Comparison of ENCODE assay signal across 12 cellular contexts in genomic region chr13:99983401-99984133, GRCh38. TPM values are rescaled to one million over a fixed set of nuclear protein-coding genes. Genes with fewer than 3 reads are reported as not detected.
DNase-seq lines count a peak whose midpoint lies in the region; ATAC-seq and TF ChIP-seq lines count a peak whose summit lies in the region.
"Had no signal": no experiment of that assay in that cellular context is flagged by ENCODE, and none has a peak within 500 bp of the region (broad histone marks: within the 10 kb centered on the region; RNA-seq: fewer than 3 reads in every experiment).

No MANE protein-coding gene starts in this region.

- H3K9me3 Mint-ChIP-seq in activated T-helper 17 cell treated with anti-CD3 and anti-CD28 coated beads, Interleukin-2, amount 50 U/mL, for 72 hours = no peaks in the 10 kb centered on the region

- H3K27me3 Mint-ChIP-seq in activated T-helper 17 cell treated with anti-CD3 and anti-CD28 coated beads, Interleukin-2, amount 50 U/mL, for 72 hours = peaks cover 38% of the 10 kb centered on the region

- no peak overlapping the region for H2BK12ac ChIP-seq in mesenchymal stem cell (ENCODE audit: low read length in 2 of 2)

- H3K4me3 Mint-ChIP-seq in activated T-helper 17 cell treated with anti-CD3 and anti-CD28 coated beads, Interleukin-2, amount 50 U/mL, for 72 hours = peak overlapping the region; percentile 19

- no peak overlapping the region for H2BK15ac ChIP-seq in mesenchymal stem cell (ENCODE audit: low read depth, poor library complexity, severe bottlenecking)

- no peak overlapping the region for H3K9ac ChIP-seq in mesenchymal stem cell (ENCODE audit: low read length)

- H4K8ac ChIP-seq in mesenchymal stem cell (ENCODE audit: low read length) = no peak overlapping the region

- peaks cover 5% of the 10 kb centered on the region for H3K4me1 Mint-ChIP-seq in activated T-helper 17 cell treated with anti-CD3 and anti-CD28 coated beads, Interleukin-2, amount 50 U/mL, for 72 hours

- H3K14ac ChIP-seq in mesenchymal stem cell (ENCODE audit: low read length in 2 of 2) = no peak overlapping the region

- no peak overlapping the region for H2AK5ac ChIP-seq in mesenchymal stem cell (ENCODE audit: low read length, severe bottlenecking)

- ATAC-seq in activated T-helper 17 cell treated with anti-CD3 and anti-CD28 coated beads, Interleukin-2, amount 50 U/mL, for 72 hours (replicated peaks) = no peak
- no peak for ATAC-seq in HG03457 (IDR thresholded peaks at IDR 0.05; ENCODE audit: unreplicated experiment)

- H3K23ac ChIP-seq in mesenchymal stem cell (ENCODE audit: low read length in 2 of 2) = peak overlapping the region in 1 of 2 experiments; percentile 40

- peaks cover 27% of the 10 kb centered on the region for H3K36me3 Mint-ChIP-seq in activated T-helper 17 cell treated with anti-CD3 and anti-CD28 coated beads, Interleukin-2, amount 50 U/mL, for 72 hours (ENCODE audit: low read depth)

- CTCF ChIA-PET in HEK293 (lab: Yijun Ruan, JAX) = interaction anchor here (0.6 to 1.8 kb wide), 3 partner anchors 67 to 543 kb away, joined by 3 to 8 read pairs (median 3); no protein-coding TSS in a partner anchor

- H4K91ac ChIP-seq in mesenchymal stem cell (ENCODE audit: low read length) = no peak overlapping the region

- H3K4me3 ChIP-seq in HEK293 (ENCODE audit: low read depth, low read length) = peak overlapping the region; percentile 90
- H3K4me3 ChIP-seq in mesenchymal stem cell (ENCODE audit: insufficient read depth in 1 of 2, low read depth in 1 of 2, low read length in 2 of 2) = peak overlapping the region in 1 of 2 experiments; percentile 96

- peaks cover 0 to 82% of the 10 kb centered on the region in 2 experiments for H3K27me3 ChIP-seq in mesenchymal stem cell (ENCODE audit: control insufficient read depth in 1 of 2, insufficient read depth in 1 of 2, low read length in 2 of 2)

- H3K27ac Mint-ChIP-seq in activated T-helper 17 cell treated with anti-CD3 and anti-CD28 coated beads, Interleukin-2, amount 50 U/mL, for 72 hours = peak overlapping the region; percentile 28

- H3K9me3 ChIP-seq in HEK293 (ENCODE audit: control insufficient read depth, insufficient read depth, low read depth, low read length) = no peaks in the 10 kb centered on the region
- H3K9me3 ChIP-seq in mesenchymal stem cell (ENCODE audit: control insufficient read depth, low read length) = no peaks in the 10 kb centered on the region

- no peak overlapping the region for H2AFZ ChIP-seq in mesenchymal stem cell (ENCODE audit: low read depth, low read length)

- H3K36me3 ChIP-seq in HEK293 (ENCODE audit: control insufficient read depth in 2 of 2, insufficient read depth in 1 of 2, low read length in 2 of 2) (peaks cover 0 to 33% of the 10 kb centered on the region in 2 experiments; a peak in 1 of 3 replicates), mesenchymal stem cell (ENCODE audit: control insufficient read depth in 1 of 2, insufficient read depth in 2 of 2, low read depth in 1 of 2, low read length in 2 of 2) (peaks cover 0 to 33% of the 10 kb centered on the region in 2 experiments)

- under 1% methylated on average over 40 of the region's 40 CpGs for WGBS in mesenchymal stem cell

- H3K79me1 ChIP-seq in mesenchymal stem cell (replicated peaks; ENCODE audit: low read length, poor library complexity, severe bottlenecking) = no peaks in the 10 kb centered on the region

- no peak overlapping the region for H3K4ac ChIP-seq in mesenchymal stem cell (ENCODE audit: low read depth in 1 of 2, low read length in 2 of 2)

- no peak overlapping the region for H3K4me2 ChIP-seq in mesenchymal stem cell (ENCODE audit: low read length, poor library complexity, severe bottlenecking)

- POLR2A ChIA-PET in HEK293 (lab: Yijun Ruan, JAX) = interaction anchor here (0.5 to 6.4 kb wide), 4 partner anchors 13 to 252 kb away, joined by 3 to 101 read pairs (median 6); partner anchors contain the start of gene ZIC5

- peaks cover 3% of the 10 kb centered on the region for H3K4me1 ChIP-seq in HEK293 (ENCODE audit: control insufficient read depth, insufficient read depth, low read length)
- H3K4me1 ChIP-seq in mesenchymal stem cell (ENCODE audit: control insufficient read depth, insufficient read depth, low read depth, low read length) = peaks cover 4% of the 10 kb centered on the region

- no peak overlapping the region for H3K18ac ChIP-seq in mesenchymal stem cell (ENCODE audit: low read depth in 1 of 2, low read length in 2 of 2)

- no peak overlapping the region for H2BK120ac ChIP-seq in mesenchymal stem cell (ENCODE audit: low read depth, low read length)

- H3K27ac ChIP-seq in HEK293 (ENCODE audit: extremely low read depth, low read depth, low read length) = peak overlapping the region; percentile 100
- H3K27ac ChIP-seq in mesenchymal stem cell (ENCODE audit: low read length, poor library complexity, severe bottlenecking) = peak overlapping the region; percentile 95
- H3K27ac ChIP-seq: 22Rv1 had no signal

- peak; percentile 53 for DNase-seq in DMS 273 (lab: John Stamatoyannopoulos, UW; ENCODE audit: unreplicated experiment)
- no peak for DNase-seq in DMS 273 treated with DMSO at 0.1 percent for 48 hours (lab: John Stamatoyannopoulos, UW)
- DNase-seq in mesenchymal stem cell = peak; percentile 35
- no peak for DNase-seq in putamen (ENCODE audit: low spot score)
- DNase-seq in DMS153 (lab: John Stamatoyannopoulos, UW) = no peak
- DNase-seq: IMR-90 had no signal

- peak overlapping the region; percentile 54 for H2BK5ac ChIP-seq in mesenchymal stem cell (ENCODE audit: low read depth, low read length, poor library complexity, severe bottlenecking)

- no peak for TF ChIP-seq CTCF in HEK293 (tag by site-specific recombination; IDR thresholded peaks at IDR 0.05)

TF ChIP-seq in HEK293, 187 proteins besides CTCF, POLR2A, EP300 and RAD21 (continues in another document):
- TF ChIP-seq TSHZ1 (tag by site-specific recombination; IDR thresholded peaks at IDR 0.05; ENCODE audit: borderline replicate concordance) (no peak), ZNF16 (tag by site-specific recombination; IDR thresholded peaks at IDR 0.05; ENCODE audit: low read depth) (no peak)

RNA-seq across cellular contexts. Expression of gene ZIC2, which starts 2.0 kb away (rescaled TPM):
- under 1 TPM in 1 of 2 donors, not detected in 1; 0.84 TPM for total RNA-seq in activated T-helper 17 cell treated with anti-CD3 and anti-CD28 coated beads, Interleukin-2, amount 50 U/mL, for 72 hours
- polyA plus RNA-seq in mesenchymal stem cell (2013, experiment 1 of 2) = not detected
- polyA plus RNA-seq in mesenchymal stem cell (2013, experiment 2 of 2) = not detected
- total RNA-seq: IMR-90 had no signal
- polyA plus RNA-seq: IMR-90 had no signal

RNA-seq across cellular contexts. Expression of gene ZIC5, which starts 12.0 kb away (rescaled TPM):
- under 1 TPM in 1 of 2 donors, not detected in 1; 0.04 TPM for total RNA-seq in activated T-helper 17 cell treated with anti-CD3 and anti-CD28 coated beads, Interleukin-2, amount 50 U/mL, for 72 hours
- polyA plus RNA-seq in mesenchymal stem cell (2013, experiment 1 of 2) = not detected
- not detected for polyA plus RNA-seq in mesenchymal stem cell (2013, experiment 2 of 2)
- total RNA-seq: IMR-90, RPMI7951 had no signal
- polyA plus RNA-seq: esophagus, IMR-90 had no signal

Comparison
In these comparisons a context has a peak if more than half of its experiments do, and no peak if none do; other contexts are left out.
1. DNase-seq: peak in DMS 273 (single experiment) and mesenchymal stem cell (single experiment); none in DMS 273 treated with DMSO at 0.1 percent for 48 hours (single experiment), putamen (single experiment) and DMS153 (single experiment).